Comparison of ENCODE assay signal across 17 cellular contexts in the genomic region with DNA sequence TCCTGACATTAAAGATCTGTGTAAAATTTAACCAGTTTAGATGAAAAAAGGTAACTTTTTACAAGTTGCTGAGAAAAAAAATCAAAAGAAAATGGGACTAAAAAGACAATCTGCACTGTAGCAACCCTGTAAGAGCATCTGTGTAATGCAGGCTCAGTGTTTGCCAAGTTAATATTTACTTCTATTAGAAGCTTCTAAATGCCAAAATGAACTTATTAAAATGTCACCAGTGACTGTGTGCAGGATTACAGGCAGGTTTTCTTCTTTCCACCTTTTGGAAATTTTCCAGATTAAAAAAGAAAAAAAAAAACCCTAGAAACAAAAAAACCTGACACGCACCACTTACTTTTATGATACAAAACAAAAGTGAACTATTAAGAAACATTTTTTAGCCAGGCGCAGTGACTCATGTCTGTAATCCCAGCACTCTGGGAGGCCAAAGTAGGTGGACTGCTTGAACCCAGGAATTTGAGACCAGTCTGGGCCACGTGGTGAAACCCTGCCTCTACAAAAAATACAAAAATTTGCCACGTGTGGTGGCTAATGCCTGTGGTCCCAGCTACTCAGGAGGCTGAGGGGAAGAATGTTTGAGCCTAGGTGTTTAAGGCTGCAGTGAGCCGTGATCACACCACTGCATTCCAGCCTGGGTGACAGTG.
DNase-seq lines count a peak whose midpoint lies in the region; FAIRE-seq and TF ChIP-seq lines count a peak whose summit lies in the region.
"Had no signal": no experiment of that assay in that cellular context is flagged by ENCODE, and none has a peak within 500 bp of the region (broad histone marks: within the 10 kb centered on the region; RNA-seq: fewer than 3 reads in every experiment).

No MANE protein-coding gene starts in this region.

- no peaks in the 10 kb centered on the region for H4K20me1 ChIP-seq in neural progenitor cell (ENCODE audit: low read depth)
- H4K20me1 ChIP-seq: BLaER1 had no signal

- peak overlapping the region; percentile 67 for H3K27ac ChIP-seq in mesenchymal stem cell (ENCODE audit: low read length, poor library complexity, severe bottlenecking)
- no peak overlapping the region for H3K27ac ChIP-seq in neural progenitor cell
- H3K27ac ChIP-seq: adrenal gland, BLaER1, HL-60 had no signal

- H2AFZ ChIP-seq in mesenchymal stem cell (ENCODE audit: low read depth, low read length) (no peak overlapping the region), neural progenitor cell (replicated peaks) (no peak overlapping the region)

- H3K27me3 ChIP-seq in bronchial epithelial cell (ENCODE audit: control insufficient read depth, insufficient read depth, low read length) (no peaks in the 10 kb centered on the region), mesenchymal stem cell (ENCODE audit: control insufficient read depth in 1 of 2, insufficient read depth in 1 of 2, low read length in 2 of 2) (no peaks in the 10 kb centered on the region), neural progenitor cell (no peaks in the 10 kb centered on the region)
- H3K27me3 ChIP-seq: adrenal gland, BLaER1 had no signal

- WGBS in mesenchymal stem cell, result 94% methylated on average over 5 of the region's 5 CpGs

- no peak for FAIRE-seq in bronchial epithelial cell (lab: Jason Lieb, UNC)

- DNase-seq in DMS53 (lab: John Stamatoyannopoulos, UW) (peak; percentile 39), bronchial epithelial cell (ENCODE audit: low read depth) (peak; percentile 67), mesenchymal stem cell (no peak), SHP77 (lab: John Stamatoyannopoulos, UW) (no peak), neural progenitor cell (ENCODE audit: low spot score) (no peak)
- DNase-seq in activated T-cell treated with anti-CD3 and anti-CD28 coated beads, Interleukin-2, amount 50 U/mL, for 24 hours, result no peak
- DNase-seq in activated CD4-positive, alpha-beta memory T cell treated with anti-CD3 and anti-CD28 coated beads, Interleukin-2, amount 10 ng/mL, durations not matched to agents 7 days and 5 days, result no peak
- DNase-seq: activated T-cell treated with anti-CD3 and anti-CD28 coated beads for 4 hours; adrenal gland; hypothalamus; NCI-H446 treated with DMSO at 0.1 percent for 48 hours; SIG-M5; stimulated activated CD4-positive, alpha-beta T cell treated with anti-CD3 and anti-CD28 coated beads, Interleukin-4, amount 100 ng/mL, for 1 hour; stimulated activated naive CD4-positive, alpha-beta T cell had no signal

- no peak overlapping the region for H2AK5ac ChIP-seq in mesenchymal stem cell (ENCODE audit: low read length, severe bottlenecking)

- H3K36me3 ChIP-seq in bronchial epithelial cell (ENCODE audit: control insufficient read depth, insufficient read depth, low read length) (peaks cover 7% of the 10 kb centered on the region), mesenchymal stem cell (ENCODE audit: control insufficient read depth in 1 of 2, insufficient read depth in 2 of 2, low read depth in 1 of 2, low read length in 2 of 2) (peaks cover 8 to 82% of the 10 kb centered on the region in 2 experiments), neural progenitor cell (peaks cover 45% of the 10 kb centered on the region)
- H3K36me3 ChIP-seq: BLaER1 had no signal

- no peaks in the 10 kb centered on the region for H3K9me3 Mint-ChIP-seq in activated T-cell treated with anti-CD3 and anti-CD28 coated beads, Interleukin-2, amount 50 U/mL, for 24 hours
- H3K9me3 Mint-ChIP-seq in activated CD4-positive, alpha-beta memory T cell treated with anti-CD3 and anti-CD28 coated beads, Interleukin-2, amount 10 ng/mL, durations not matched to agents 7 days and 5 days, result no peaks in the 10 kb centered on the region
- no peaks in the 10 kb centered on the region for H3K9me3 Mint-ChIP-seq in neural progenitor cell

- peaks cover 13% of the 10 kb centered on the region for H3K27me3 Mint-ChIP-seq in activated T-cell treated with anti-CD3 and anti-CD28 coated beads, Interleukin-2, amount 50 U/mL, for 24 hours
- H3K27me3 Mint-ChIP-seq in activated CD4-positive, alpha-beta memory T cell treated with anti-CD3 and anti-CD28 coated beads, Interleukin-2, amount 10 ng/mL, durations not matched to agents 7 days and 5 days, result peaks cover 17% of the 10 kb centered on the region
- no peaks in the 10 kb centered on the region for H3K27me3 Mint-ChIP-seq in neural progenitor cell (ENCODE audit: insufficient read depth, low read depth)

- H2BK15ac ChIP-seq in mesenchymal stem cell (ENCODE audit: low read depth, poor library complexity, severe bottlenecking), result no peak overlapping the region

- H2BK5ac ChIP-seq in mesenchymal stem cell (ENCODE audit: low read depth, low read length, poor library complexity, severe bottlenecking), result no peak overlapping the region

- H3K4me3 Mint-ChIP-seq in activated T-cell treated with anti-CD3 and anti-CD28 coated beads, Interleukin-2, amount 50 U/mL, for 24 hours, result no peak overlapping the region
- no peak overlapping the region for H3K4me3 Mint-ChIP-seq in activated CD4-positive, alpha-beta memory T cell treated with anti-CD3 and anti-CD28 coated beads, Interleukin-2, amount 10 ng/mL, durations not matched to agents 7 days and 5 days
- H3K4me3 Mint-ChIP-seq in neural progenitor cell, result no peak overlapping the region

- H3K4me3 ChIP-seq in bronchial epithelial cell (ENCODE audit: low read depth, low read length), result no peak overlapping the region
- H3K4me3 ChIP-seq in mesenchymal stem cell (ENCODE audit: insufficient read depth in 1 of 2, low read depth in 1 of 2, low read length in 2 of 2), result no peak overlapping the region
- no peak overlapping the region for H3K4me3 ChIP-seq in neural progenitor cell
- H3K4me3 ChIP-seq: adrenal gland, BLaER1 had no signal

- H3K9ac ChIP-seq in mesenchymal stem cell (ENCODE audit: low read length), result no peak overlapping the region
- no peak overlapping the region for H3K9ac ChIP-seq in neural progenitor cell
- H3K9ac ChIP-seq: BLaER1 had no signal

- H4K91ac ChIP-seq in mesenchymal stem cell (ENCODE audit: low read length), result no peak overlapping the region

- no peak overlapping the region for H2BK12ac ChIP-seq in mesenchymal stem cell (ENCODE audit: low read length in 2 of 2)

- H3K79me2 ChIP-seq in neural progenitor cell (ENCODE audit: low read depth), result no peaks in the 10 kb centered on the region

- no peaks in the 10 kb centered on the region for H3K36me3 Mint-ChIP-seq in activated T-cell treated with anti-CD3 and anti-CD28 coated beads, Interleukin-2, amount 50 U/mL, for 24 hours (ENCODE audit: low read depth)
- H3K36me3 Mint-ChIP-seq in activated CD4-positive, alpha-beta memory T cell treated with anti-CD3 and anti-CD28 coated beads, Interleukin-2, amount 10 ng/mL, durations not matched to agents 7 days and 5 days (ENCODE audit: low read depth), result no peaks in the 10 kb centered on the region
- H3K36me3 Mint-ChIP-seq in neural progenitor cell, result peaks cover 33% of the 10 kb centered on the region

- CTCF ChIA-PET in activated CD4-positive, alpha-beta memory T cell treated with anti-CD3 and anti-CD28 coated beads, Interleukin-2, amount 10 ng/mL, durations not matched to agents 7 days and 5 days (lab: Charles Lee), result no interaction called here

- H3K27ac Mint-ChIP-seq in activated T-cell treated with anti-CD3 and anti-CD28 coated beads, Interleukin-2, amount 50 U/mL, for 24 hours, result no peak overlapping the region
- no peak overlapping the region for H3K27ac Mint-ChIP-seq in activated CD4-positive, alpha-beta memory T cell treated with anti-CD3 and anti-CD28 coated beads, Interleukin-2, amount 10 ng/mL, durations not matched to agents 7 days and 5 days
- H3K27ac Mint-ChIP-seq in neural progenitor cell, result no peak overlapping the region

- H3K4me1 ChIP-seq in mesenchymal stem cell (ENCODE audit: control insufficient read depth, insufficient read depth, low read depth, low read length), result no peaks in the 10 kb centered on the region
- no peaks in the 10 kb centered on the region for H3K4me1 ChIP-seq in neural progenitor cell
- H3K4me1 ChIP-seq: BLaER1 had no signal

- H3K79me1 ChIP-seq in mesenchymal stem cell (replicated peaks; ENCODE audit: low read length, poor library complexity, severe bottlenecking), result peaks cover 6% of the 10 kb centered on the region

- no peak overlapping the region for H2BK120ac ChIP-seq in mesenchymal stem cell (ENCODE audit: low read depth, low read length)

- no peak overlapping the region for H3K18ac ChIP-seq in mesenchymal stem cell (ENCODE audit: low read depth in 1 of 2, low read length in 2 of 2)

- H4K8ac ChIP-seq in mesenchymal stem cell (ENCODE audit: low read length), result no peak overlapping the region

- H3K9me3 ChIP-seq in mesenchymal stem cell (ENCODE audit: control insufficient read depth, low read length) (no peaks in the 10 kb centered on the region), neural progenitor cell (ENCODE audit: low read depth) (no peaks in the 10 kb centered on the region)
- H3K9me3 ChIP-seq: adrenal gland, BLaER1 had no signal

- no peak overlapping the region for H3K4ac ChIP-seq in mesenchymal stem cell (ENCODE audit: low read depth in 1 of 2, low read length in 2 of 2)

- peaks cover 4% of the 10 kb centered on the region for H3K4me1 Mint-ChIP-seq in activated T-cell treated with anti-CD3 and anti-CD28 coated beads, Interleukin-2, amount 50 U/mL, for 24 hours (ENCODE audit: low read depth)
- peaks cover 14% of the 10 kb centered on the region for H3K4me1 Mint-ChIP-seq in activated CD4-positive, alpha-beta memory T cell treated with anti-CD3 and anti-CD28 coated beads, Interleukin-2, amount 10 ng/mL, durations not matched to agents 7 days and 5 days
- H3K4me1 Mint-ChIP-seq in neural progenitor cell, result peaks cover 10% of the 10 kb centered on the region

- no peak for TF ChIP-seq CTCF in bronchial epithelial cell (IDR thresholded peaks at IDR 0.05; ENCODE audit: insufficient read depth, low read length, severe bottlenecking)
- TF ChIP-seq CTCF in neural progenitor cell (IDR thresholded peaks at IDR 0.05), result no peak

- TF ChIP-seq RAD21 in Ishikawa (IDR thresholded peaks at IDR 0.05; ENCODE audit: low read depth), result no peak

- H3K23ac ChIP-seq in mesenchymal stem cell (ENCODE audit: low read length in 2 of 2), result no peak overlapping the region

- H3K14ac ChIP-seq in mesenchymal stem cell (ENCODE audit: low read length in 2 of 2), result no peak overlapping the region

- peak; percentile 82 for TF ChIP-seq EP300 in Ishikawa (IDR thresholded peaks at IDR 0.05; ENCODE audit: borderline replicate concordance)

- no peaks in the 10 kb centered on the region for H3F3A ChIP-seq in neural progenitor cell (ENCODE audit: low read depth)

- POLR2A ChIA-PET in activated CD4-positive, alpha-beta memory T cell treated with anti-CD3 and anti-CD28 coated beads, Interleukin-2, amount 10 ng/mL, durations not matched to agents 7 days and 5 days (lab: Charles Lee), result no interaction called here

- H3K4me2 ChIP-seq in mesenchymal stem cell (ENCODE audit: low read length, poor library complexity, severe bottlenecking), result no peak overlapping the region
- no peak overlapping the region for H3K4me2 ChIP-seq in neural progenitor cell
- H3K4me2 ChIP-seq: BLaER1 had no signal

TF ChIP-seq in Ishikawa, 13 proteins besides CTCF, POLR2A, EP300 and RAD21 (continues in another document):
- TF ChIP-seq NFIC (IDR thresholded peaks at IDR 0.05), result peak; percentile 87
- TF ChIP-seq CEBPB (IDR thresholded peaks at IDR 0.05), result peak; percentile 59
- TF ChIP-seq FOXM1 (IDR thresholded peaks at IDR 0.05; ENCODE audit: borderline replicate concordance, low read depth), result peak; percentile 66

Comparison
In these comparisons a context has a peak if more than half of its experiments do, and no peak if none do; other contexts are left out.
1. DNase-seq: peak in DMS53 (single experiment) and bronchial epithelial cell (single experiment); none in mesenchymal stem cell (single experiment), activated T-cell treated with anti-CD3 and anti-CD28 coated beads, Interleukin-2, amount 50 U/mL, for 24 hours (single experiment), activated CD4-positive, alpha-beta memory T cell treated with anti-CD3 and anti-CD28 coated beads, Interleukin-2, amount 10 ng/mL, durations not matched to agents 7 days and 5 days (single experiment), SHP77 (0 of 2) and neural progenitor cell (single experiment).